In genomic region chr16:8774208-8774607, GRCh38 we compare ENCODE assay signal across 1 cellular context.
TF ChIP-seq lines count a peak whose summit lies in the region.

No MANE protein-coding gene starts in this region.

TF ChIP-seq in HepG2, 621 proteins besides CTCF, POLR2A, EP300 and RAD21 (continued from another document):
- TF ChIP-seq, protein P1, sequence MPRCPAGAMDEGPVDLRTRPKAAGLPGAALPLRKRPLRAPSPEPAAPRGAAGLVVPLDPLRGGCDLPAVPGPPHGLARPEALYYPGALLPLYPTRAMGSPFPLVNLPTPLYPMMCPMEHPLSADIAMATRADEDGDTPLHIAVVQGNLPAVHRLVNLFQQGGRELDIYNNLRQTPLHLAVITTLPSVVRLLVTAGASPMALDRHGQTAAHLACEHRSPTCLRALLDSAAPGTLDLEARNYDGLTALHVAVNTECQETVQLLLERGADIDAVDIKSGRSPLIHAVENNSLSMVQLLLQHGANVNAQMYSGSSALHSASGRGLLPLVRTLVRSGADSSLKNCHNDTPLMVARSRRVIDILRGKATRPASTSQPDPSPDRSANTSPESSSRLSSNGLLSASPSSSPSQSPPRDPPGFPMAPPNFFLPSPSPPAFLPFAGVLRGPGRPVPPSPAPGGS (CRISPR knock-in tag; IDR thresholded peaks at IDR 0.05), result no peak
- TF ChIP-seq ZNF747 (CRISPR knock-in tag; IDR thresholded peaks at IDR 0.05; ENCODE audit: borderline replicate concordance) (no peak), AKAP8 (CRISPR knock-in tag; IDR thresholded peaks at IDR 0.05) (no peak), REL (CRISPR knock-in tag; conservative IDR thresholded peaks at IDR 0.05) (no peak), RCOR2 (CRISPR knock-in tag; IDR thresholded peaks at IDR 0.05) (no peak), AGO2 (optimal IDR thresholded peaks at IDR 0.05; ENCODE audit: low read depth, low read length) (no peak), TRAFD1 (CRISPR knock-in tag; IDR thresholded peaks at IDR 0.05; ENCODE audit: borderline replicate concordance) (no peak), ZNF773 (CRISPR knock-in tag; IDR thresholded peaks at IDR 0.05; ENCODE audit: borderline replicate concordance) (no peak), ELF3 (CRISPR knock-in tag; IDR thresholded peaks at IDR 0.05) (no peak), ZNF3 (CRISPR knock-in tag; IDR thresholded peaks at IDR 0.05) (no peak), ATF1 (CRISPR knock-in tag; IDR thresholded peaks at IDR 0.05) (no peak), ZHX1 (CRISPR knock-in tag; IDR thresholded peaks at IDR 0.05; ENCODE audit: low read depth) (no peak), ZSCAN9 (CRISPR knock-in tag; IDR thresholded peaks at IDR 0.05; ENCODE audit: borderline replicate concordance) (no peak), NFKBIZ (CRISPR knock-in tag; IDR thresholded peaks at IDR 0.05) (no peak), SP1 (IDR thresholded peaks at IDR 0.05) (no peak), SP1 (CRISPR knock-in tag; IDR thresholded peaks at IDR 0.05) (no peak)
- TF ChIP-seq, protein P2, sequence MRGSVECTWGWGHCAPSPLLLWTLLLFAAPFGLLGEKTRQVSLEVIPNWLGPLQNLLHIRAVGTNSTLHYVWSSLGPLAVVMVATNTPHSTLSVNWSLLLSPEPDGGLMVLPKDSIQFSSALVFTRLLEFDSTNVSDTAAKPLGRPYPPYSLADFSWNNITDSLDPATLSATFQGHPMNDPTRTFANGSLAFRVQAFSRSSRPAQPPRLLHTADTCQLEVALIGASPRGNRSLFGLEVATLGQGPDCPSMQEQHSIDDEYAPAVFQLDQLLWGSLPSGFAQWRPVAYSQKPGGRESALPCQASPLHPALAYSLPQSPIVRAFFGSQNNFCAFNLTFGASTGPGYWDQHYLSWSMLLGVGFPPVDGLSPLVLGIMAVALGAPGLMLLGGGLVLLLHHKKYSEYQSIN (CRISPR knock-in tag; IDR thresholded peaks at IDR 0.05; ENCODE audit: borderline replicate concordance), result no peak
